ENCODE assay signal across 15 cellular contexts in genomic region chr1:235892734-235893413, GRCh38. TPM values are rescaled to one million over a fixed set of nuclear protein-coding genes. Genes with fewer than 3 reads are reported as not detected.
DNase-seq lines count a peak whose midpoint lies in the region; ATAC-seq and TF ChIP-seq lines count a peak whose summit lies in the region.
"Had no signal": no experiment of that assay in that cellular context is flagged by ENCODE, and none has a peak within 500 bp of the region (broad histone marks: within the 10 kb centered on the region; RNA-seq: fewer than 3 reads in every experiment).

No MANE protein-coding gene starts in this region.

- H3K9ac ChIP-seq in endodermal cell (ENCODE audit: extremely low read depth, low read length, poor library complexity, severe bottlenecking), result no peak overlapping the region
- no peak overlapping the region for H3K9ac ChIP-seq in trophoblast cell (ENCODE audit: low read length)
- H3K9ac ChIP-seq: BLaER1 had no signal

- TF ChIP-seq POLR2A in NB4 (IDR thresholded peaks at IDR 0.05; ENCODE audit: extremely low read depth, insufficient read length), result no peak

- no peaks in the 10 kb centered on the region for H3K9me3 ChIP-seq in endodermal cell (ENCODE audit: control insufficient read depth, low read length)
- H3K9me3 ChIP-seq in trophoblast cell (ENCODE audit: insufficient read depth, low read depth, low read length), result no peaks in the 10 kb centered on the region
- H3K9me3 ChIP-seq: BLaER1 had no signal

- no peaks in the 10 kb centered on the region for H3K27me3 Mint-ChIP-seq in endodermal cell (ENCODE audit: insufficient read depth)
- H3K27me3 Mint-ChIP-seq: activated CD4-positive, alpha-beta memory T cell treated with anti-CD3 and anti-CD28 coated beads, Interleukin-2, amount 10 ng/mL, durations not matched to agents 7 days and 5 days; stimulated activated naive CD8-positive, alpha-beta T cell treated with anti-CD3 and anti-CD28 coated beads, Interleukin-15, Interleukin-2, amounts not matched to agents 100 ng/mL and 50 ng/mL, for 24 hours had no signal

- H4K91ac ChIP-seq in trophoblast cell (ENCODE audit: low read depth, low read length), result no peak overlapping the region

- no peak overlapping the region for H2AFZ ChIP-seq in trophoblast cell (ENCODE audit: insufficient read depth, low read length, poor library complexity)
- H2AFZ ChIP-seq: PC-9 had no signal

- no peak overlapping the region for H4K8ac ChIP-seq in trophoblast cell (ENCODE audit: low read depth, low read length)

- no peak overlapping the region for H2AK5ac ChIP-seq in trophoblast cell (ENCODE audit: low read length)

- no peak overlapping the region for H3K18ac ChIP-seq in trophoblast cell (ENCODE audit: low read length)

- H3K36me3 ChIP-seq in endodermal cell (ENCODE audit: control insufficient read depth, insufficient read depth, low read length) (no peaks in the 10 kb centered on the region), trophoblast cell (ENCODE audit: control insufficient read depth in 1 of 2, insufficient read depth in 2 of 2, low read length in 2 of 2) (no peaks in the 10 kb centered on the region)
- H3K36me3 ChIP-seq: BLaER1 had no signal

- no peak overlapping the region for H2BK120ac ChIP-seq in trophoblast cell (ENCODE audit: insufficient read depth, low read length, poor library complexity)

- H4K12ac ChIP-seq in trophoblast cell (ENCODE audit: low read depth, low read length), result no peak overlapping the region

- TF ChIP-seq CTCF in NB4 (IDR thresholded peaks at IDR 0.05; ENCODE audit: low read depth, low read length) (no peak), endodermal cell (conservative IDR thresholded peaks at IDR 0.05) (no peak)

- H3K14ac ChIP-seq in trophoblast cell (ENCODE audit: low read length), result no peak overlapping the region

- DNase-seq in NB4 (ENCODE audit: low read depth) (peak; percentile 83), endodermal cell (peak; percentile 50), trophoblast cell (peak in 1 of 2 donors; percentile 16), hypothalamus (lab: John Stamatoyannopoulos, UW) (no peak), dermis blood vessel endothelial cell (no peak)
- DNase-seq: activated CD4-positive, alpha-beta memory T cell treated with anti-CD3 and anti-CD28 coated beads, Interleukin-2, amount 10 ng/mL, durations not matched to agents 7 days and 5 days; activated naive CD4-positive, alpha-beta T cell treated with Interleukin-2 at 50 U/mL for 16 hours; MM.1S; PC-9; stimulated activated CD4-positive, alpha-beta T cell treated with anti-CD3 and anti-CD28 coated beads, Interleukin-4, amount 100 ng/mL, for 1 hour had no signal

- no peak overlapping the region for H2BK12ac ChIP-seq in trophoblast cell (ENCODE audit: low read length)

- no peaks in the 10 kb centered on the region for H3K27me3 ChIP-seq in endodermal cell (ENCODE audit: control insufficient read depth, insufficient read depth, low read length, poor library complexity, severe bottlenecking)
- H3K27me3 ChIP-seq in trophoblast cell (ENCODE audit: insufficient read depth, low read length), result no peaks in the 10 kb centered on the region
- H3K27me3 ChIP-seq: BLaER1 had no signal

- no peak overlapping the region for H3K4ac ChIP-seq in trophoblast cell (ENCODE audit: low read depth, low read length)

- H3K27ac Mint-ChIP-seq in endodermal cell, result peak overlapping the region; percentile 55

- WGBS in endodermal cell (ENCODE audit: insufficient coverage in 1 of 2, insufficient read length in 1 of 2), 2 experiments, result 89% methylated on average over 5 of the region's 5 CpGs; no CpG with 5 or more reads in 1 of the 2 experiments
- WGBS in trophoblast cell (ENCODE audit: extremely low coverage, insufficient coverage, insufficient read length), result no CpG with 5 or more reads among the region's 5 CpGs

- no peaks in the 10 kb centered on the region for H3K9me3 Mint-ChIP-seq in endodermal cell
- H3K9me3 Mint-ChIP-seq: activated CD4-positive, alpha-beta memory T cell treated with anti-CD3 and anti-CD28 coated beads, Interleukin-2, amount 10 ng/mL, durations not matched to agents 7 days and 5 days; stimulated activated naive CD8-positive, alpha-beta T cell treated with anti-CD3 and anti-CD28 coated beads, Interleukin-15, Interleukin-2, amounts not matched to agents 100 ng/mL and 50 ng/mL, for 24 hours had no signal

- no peaks in the 10 kb centered on the region for H3K36me3 Mint-ChIP-seq in endodermal cell (ENCODE audit: low read depth)

- no peak overlapping the region for H3K27ac ChIP-seq in endodermal cell (ENCODE audit: low read depth, low read length)
- peak overlapping the region; percentile 38 for H3K27ac ChIP-seq in trophoblast cell (ENCODE audit: low read depth, low read length)
- H3K27ac ChIP-seq: BLaER1, PC-9 had no signal

- H3K4me1 ChIP-seq in endodermal cell (ENCODE audit: control insufficient read depth, insufficient read depth, low read length) (peaks cover 16% of the 10 kb centered on the region), trophoblast cell (ENCODE audit: control insufficient read depth in 1 of 2, insufficient read depth in 2 of 2, low read length in 2 of 2) (peaks cover 7% of the 10 kb centered on the region in 2 experiments)
- H3K4me1 ChIP-seq: BLaER1 had no signal

- peaks cover 3% of the 10 kb centered on the region for H3K79me2 ChIP-seq in trophoblast cell (ENCODE audit: control insufficient read depth, insufficient read depth, low read length, poor library complexity)

- peaks cover 5% of the 10 kb centered on the region for H3K79me1 ChIP-seq in trophoblast cell (ENCODE audit: low read length)

- peak overlapping the region; percentile 11 for H3K4me3 Mint-ChIP-seq in endodermal cell
- H3K4me3 Mint-ChIP-seq: activated CD4-positive, alpha-beta memory T cell treated with anti-CD3 and anti-CD28 coated beads, Interleukin-2, amount 10 ng/mL, durations not matched to agents 7 days and 5 days; stimulated activated naive CD8-positive, alpha-beta T cell treated with anti-CD3 and anti-CD28 coated beads, Interleukin-15, Interleukin-2, amounts not matched to agents 100 ng/mL and 50 ng/mL, for 24 hours had no signal

- H3K4me2 ChIP-seq in trophoblast cell (ENCODE audit: low read length), result peak overlapping the region; percentile 1
- H3K4me2 ChIP-seq: BLaER1 had no signal

- H3K4me1 Mint-ChIP-seq in endodermal cell, result peaks cover 24% of the 10 kb centered on the region

- ATAC-seq in GM18520 (IDR thresholded peaks at IDR 0.05; ENCODE audit: unreplicated experiment) (peak; percentile 1), GM21526 (IDR thresholded peaks at IDR 0.05; ENCODE audit: low FRiP score, unreplicated experiment) (no peak), HG03175 (IDR thresholded peaks at IDR 0.05; ENCODE audit: unreplicated experiment) (no peak)

- H3K4me3 ChIP-seq in NB4 (ENCODE audit: low read depth, low read length) (no peak overlapping the region), endodermal cell (ENCODE audit: low read length) (peak overlapping the region; percentile 28), trophoblast cell (ENCODE audit: low read depth, low read length) (no peak overlapping the region)
- H3K4me3 ChIP-seq: BLaER1, PC-9 had no signal

- no peak overlapping the region for H3K23ac ChIP-seq in trophoblast cell (ENCODE audit: low read length)

- H2BK5ac ChIP-seq in trophoblast cell (ENCODE audit: low read depth, low read length, poor library complexity), result no peak overlapping the region

RNA-seq across cellular contexts. Expression of gene LYST, which starts 26.2 kb away (rescaled TPM):
- total RNA-seq in endodermal cell (1 to 10 TPM; 2.5 to 6.8 TPM), dermis blood vessel endothelial cell (16.1 and 17.4 TPM in 2 replicates)
- 2.1 TPM for polyA plus RNA-seq in endodermal cell (2013, experiment 1 of 2)
- polyA plus RNA-seq in endodermal cell (2013, experiment 2 of 2), result 1.7 TPM
- polyA plus RNA-seq in trophoblast cell (2013), result 2.4 and 2.7 TPM in 2 replicates

Comparison
In these comparisons a context has a peak if more than half of its experiments do, and no peak if none do; other contexts are left out.
1. DNase-seq: peak in NB4 (single experiment) and endodermal cell (single experiment); none in hypothalamus (0 of 51) and dermis blood vessel endothelial cell (single experiment).